Comparison of ENCODE assay signal across 13 cellular contexts in genomic region chr9:137186385-137186784, GRCh38. TPM values are rescaled to one million over a fixed set of nuclear protein-coding genes. Genes with fewer than 3 reads are reported as not detected.
DNase-seq lines count a peak whose midpoint lies in the region; ATAC-seq and TF ChIP-seq lines count a peak whose summit lies in the region.
"Had no signal": no experiment of that assay in that cellular context is flagged by ENCODE, and none has a peak within 500 bp of the region (broad histone marks: within the 10 kb centered on the region; RNA-seq: fewer than 3 reads in every experiment).

No MANE protein-coding gene starts in this region.

- H3K9me3 Mint-ChIP-seq in CD8-positive, alpha-beta T cell = no peaks in the 10 kb centered on the region
- H3K9me3 Mint-ChIP-seq in HFFc6 (no peaks in the 10 kb centered on the region), nephron progenitor cell (no peaks in the 10 kb centered on the region)
- no peaks in the 10 kb centered on the region for H3K9me3 Mint-ChIP-seq in activated naive CD8-positive, alpha-beta T cell treated with anti-CD3 and anti-CD28 coated beads, Interleukin-2, amount 50 U/mL, for 24 hours

- H3K4me3 Mint-ChIP-seq in CD8-positive, alpha-beta T cell = peak overlapping the region; percentile 93
- H3K4me3 Mint-ChIP-seq in HFFc6 (peak overlapping the region; percentile 97), nephron progenitor cell (peak overlapping the region; percentile 93)
- peak overlapping the region; percentile 92 for H3K4me3 Mint-ChIP-seq in activated naive CD8-positive, alpha-beta T cell treated with anti-CD3 and anti-CD28 coated beads, Interleukin-2, amount 50 U/mL, for 24 hours

- intact Hi-C loops in CD8-positive, alpha-beta T cell (cut with DNase I, micrococcal nuclease) = loop anchor here in 1 of 2 experiments (5.0 kb wide), 1 partner anchor 89 kb away; no protein-coding TSS in a partner anchor

- H3K36me3 ChIP-seq in CD8-positive, alpha-beta T cell (ENCODE audit: insufficient read depth, low read length) = peaks cover 12% of the 10 kb centered on the region

- no peak overlapping the region for H3K27ac Mint-ChIP-seq in CD8-positive, alpha-beta T cell
- H3K27ac Mint-ChIP-seq in HFFc6 (no peak overlapping the region), nephron progenitor cell (no peak overlapping the region)
- no peak overlapping the region for H3K27ac Mint-ChIP-seq in activated naive CD8-positive, alpha-beta T cell treated with anti-CD3 and anti-CD28 coated beads, Interleukin-2, amount 50 U/mL, for 24 hours

- POLR2A ChIA-PET in CD8-positive, alpha-beta T cell (lab: Charles Lee) = interaction anchor here (4.7 kb wide), 1 partner anchor 15 kb away, joined by 33 read pairs; the partner anchor contains the start of gene TPRN
- POLR2A ChIA-PET in HEK293T (lab: Yijun Ruan, JAX) = interaction anchor here (1.1 kb wide), 1 partner anchor 12 kb away, joined by 3 read pairs; no protein-coding TSS in a partner anchor

- H3K36me3 Mint-ChIP-seq in CD8-positive, alpha-beta T cell = peaks cover 61% of the 10 kb centered on the region
- H3K36me3 Mint-ChIP-seq in HFFc6 (ENCODE audit: low read depth) (peaks cover 4% of the 10 kb centered on the region), nephron progenitor cell (ENCODE audit: low read depth) (peaks cover 14% of the 10 kb centered on the region)
- peaks cover 15% of the 10 kb centered on the region for H3K36me3 Mint-ChIP-seq in activated naive CD8-positive, alpha-beta T cell treated with anti-CD3 and anti-CD28 coated beads, Interleukin-2, amount 50 U/mL, for 24 hours (ENCODE audit: low read depth)

- CTCF ChIA-PET in CD8-positive, alpha-beta T cell (lab: Charles Lee) = interaction anchor here (0.6 kb wide), 1 partner anchor 68 kb away, joined by 3 read pairs; no protein-coding TSS in a partner anchor
- CTCF ChIA-PET in HEK293T (lab: Yijun Ruan, JAX) = no interaction called here

- no peak for DNase-seq in CD8-positive, alpha-beta T cell
- DNase-seq in HFFc6 (no peak), nephron progenitor cell (no peak), SKM-1 (lab: John Stamatoyannopoulos, UW; ENCODE audit: unreplicated experiment) (no peak), HEK293T (ENCODE audit: extremely low spot score) (no peak), NCI-H2171 (lab: John Stamatoyannopoulos, UW) (no peak)
- no peak for DNase-seq in activated naive CD8-positive, alpha-beta T cell treated with anti-CD3 and anti-CD28 coated beads, Interleukin-2, amount 50 U/mL, for 24 hours
- DNase-seq: activated naive CD4-positive, alpha-beta T cell treated with anti-CD3 and anti-CD28 coated beads, Interleukin-2, amount 50 U/mL, for 16 hours; DMS79 treated with DMSO at 0.1 percent for 48 hours; NCI-H187 treated with DMSO at 0.1 percent for 48 hours; sigmoid colon had no signal

- ATAC-seq in CD8-positive, alpha-beta T cell = no peak
- no peak for ATAC-seq in activated naive CD8-positive, alpha-beta T cell treated with anti-CD3 and anti-CD28 coated beads, Interleukin-2, amount 50 U/mL, for 24 hours

- no peaks in the 10 kb centered on the region for H3K27me3 Mint-ChIP-seq in CD8-positive, alpha-beta T cell (ENCODE audit: low read depth)
- H3K27me3 Mint-ChIP-seq in HFFc6 (ENCODE audit: insufficient read depth) = peaks cover 6% of the 10 kb centered on the region; the same call in 1 of the 2 replicates
- no peaks in the 10 kb centered on the region for H3K27me3 Mint-ChIP-seq in activated naive CD8-positive, alpha-beta T cell treated with anti-CD3 and anti-CD28 coated beads, Interleukin-2, amount 50 U/mL, for 24 hours
- H3K27me3 Mint-ChIP-seq in nephron progenitor cell (ENCODE audit: low read depth, poor library complexity) = no peaks in the 10 kb centered on the region

- H3K4me3 ChIP-seq in CD8-positive, alpha-beta T cell (ENCODE audit: low read depth, low read length) = no peak overlapping the region
- H3K4me3 ChIP-seq: lung had no signal

- H3K9me3 ChIP-seq in CD8-positive, alpha-beta T cell (ENCODE audit: low read length) = no peaks in the 10 kb centered on the region
- H3K9me3 ChIP-seq: sigmoid colon had no signal

- peaks cover 34% of the 10 kb centered on the region for H3K4me1 ChIP-seq in CD8-positive, alpha-beta T cell (ENCODE audit: insufficient read depth, low read length)

- H3K27ac ChIP-seq in CD8-positive, alpha-beta T cell (ENCODE audit: low read depth, low read length) = no peak overlapping the region
- H3K27ac ChIP-seq: sigmoid colon had no signal

- H3K27me3 ChIP-seq in CD8-positive, alpha-beta T cell (ENCODE audit: insufficient read depth, low read length) = no peaks in the 10 kb centered on the region
- H3K27me3 ChIP-seq: sigmoid colon had no signal

- TF ChIP-seq CTCF in CD8-positive, alpha-beta T cell (IDR thresholded peaks at IDR 0.05) = no peak
- TF ChIP-seq CTCF in HFFc6 (IDR thresholded peaks at IDR 0.05) (no peak), nephron progenitor cell (IDR thresholded peaks at IDR 0.05) (no peak)

- H3K4me1 Mint-ChIP-seq in CD8-positive, alpha-beta T cell (ENCODE audit: low read depth) = peaks cover 41% of the 10 kb centered on the region
- peaks cover 32% of the 10 kb centered on the region for H3K4me1 Mint-ChIP-seq in HFFc6 (ENCODE audit: low read depth)
- H3K4me1 Mint-ChIP-seq in activated naive CD8-positive, alpha-beta T cell treated with anti-CD3 and anti-CD28 coated beads, Interleukin-2, amount 50 U/mL, for 24 hours = peaks cover 38% of the 10 kb centered on the region
- peaks cover 33% of the 10 kb centered on the region for H3K4me1 Mint-ChIP-seq in nephron progenitor cell

TF ChIP-seq in HEK293T, 16 proteins besides CTCF, POLR2A, EP300 and RAD21:
- TF ChIP-seq NFRKB (IDR thresholded peaks at IDR 0.05) (no peak), FOXA1 (IDR thresholded peaks at IDR 0.05) (no peak), TARDBP (IDR thresholded peaks at IDR 0.05) (no peak), FOXK2 (IDR thresholded peaks at IDR 0.05) (no peak), HDGF (IDR thresholded peaks at IDR 0.05; ENCODE audit: borderline replicate concordance) (no peak), L3MBTL2 (conservative IDR thresholded peaks at IDR 0.05) (no peak), BHLHE40 (IDR thresholded peaks at IDR 0.05; ENCODE audit: borderline replicate concordance) (no peak), ZNF384 (IDR thresholded peaks at IDR 0.05) (no peak), SUZ12 (IDR thresholded peaks at IDR 0.05) (no peak), FOXM1 (IDR thresholded peaks at IDR 0.05; ENCODE audit: borderline replicate concordance) (no peak), LEF1 (IDR thresholded peaks at IDR 0.05; ENCODE audit: borderline replicate concordance) (no peak), PKNOX1 (IDR thresholded peaks at IDR 0.05) (no peak)

RNA-seq across cellular contexts. Expression of gene ANAPC2, which starts 2.0 kb away (rescaled TPM):
- total RNA-seq in CD8-positive, alpha-beta T cell = 100 to 1,000 TPM; 166 to 171 TPM
- 10 to 100 TPM; 34.8 to 41.5 (median 37.4) TPM for total RNA-seq in HFFc6 (2021; fragmentation: NEBNext Ultra II Directional; extraction: Animal tissue kit (Norgen Biotek cat#: 25700))

RNA-seq across cellular contexts. Expression of gene SSNA1, which starts 2.1 kb away (rescaled TPM):
- total RNA-seq in CD8-positive, alpha-beta T cell = 10 to 100 TPM; 28.8 to 29.6 TPM
- 10 to 100 TPM; 76.7 to 82.8 (median 82.1) TPM for total RNA-seq in HFFc6 (2021; fragmentation: NEBNext Ultra II Directional; extraction: Animal tissue kit (Norgen Biotek cat#: 25700))

RNA-seq across cellular contexts. Expression of gene TPRN, which starts 14.2 kb away (rescaled TPM):
- total RNA-seq in CD8-positive, alpha-beta T cell = 1 to 10 TPM; 4.1 to 4.4 TPM
- 10 to 100 TPM in 4 of 6 experiments, 1 to 10 TPM in 2; 9.9 to 18.1 (median 13.3) TPM for total RNA-seq in HFFc6 (2021; fragmentation: NEBNext Ultra II Directional; extraction: Animal tissue kit (Norgen Biotek cat#: 25700))

RNA-seq across cellular contexts. Expression of gene TMEM210, which starts 14.5 kb away (rescaled TPM):
- not detected for total RNA-seq in CD8-positive, alpha-beta T cell
- not detected for total RNA-seq in HFFc6 (2021; fragmentation: NEBNext Ultra II Directional; extraction: Animal tissue kit (Norgen Biotek cat#: 25700))
- total RNA-seq: dermis microvascular lymphatic vessel endothelial cell, lung, sigmoid colon had no signal

RNA-seq across cellular contexts. Expression of gene LRRC26, which starts 16.5 kb away (rescaled TPM):
- total RNA-seq in CD8-positive, alpha-beta T cell = not detected
- not detected for total RNA-seq in HFFc6 (2021; fragmentation: NEBNext Ultra II Directional; extraction: Animal tissue kit (Norgen Biotek cat#: 25700))
- total RNA-seq: dermis microvascular lymphatic vessel endothelial cell had no signal
